Comparison of ENCODE assay signal across 27 cellular contexts in the genomic region with DNA sequence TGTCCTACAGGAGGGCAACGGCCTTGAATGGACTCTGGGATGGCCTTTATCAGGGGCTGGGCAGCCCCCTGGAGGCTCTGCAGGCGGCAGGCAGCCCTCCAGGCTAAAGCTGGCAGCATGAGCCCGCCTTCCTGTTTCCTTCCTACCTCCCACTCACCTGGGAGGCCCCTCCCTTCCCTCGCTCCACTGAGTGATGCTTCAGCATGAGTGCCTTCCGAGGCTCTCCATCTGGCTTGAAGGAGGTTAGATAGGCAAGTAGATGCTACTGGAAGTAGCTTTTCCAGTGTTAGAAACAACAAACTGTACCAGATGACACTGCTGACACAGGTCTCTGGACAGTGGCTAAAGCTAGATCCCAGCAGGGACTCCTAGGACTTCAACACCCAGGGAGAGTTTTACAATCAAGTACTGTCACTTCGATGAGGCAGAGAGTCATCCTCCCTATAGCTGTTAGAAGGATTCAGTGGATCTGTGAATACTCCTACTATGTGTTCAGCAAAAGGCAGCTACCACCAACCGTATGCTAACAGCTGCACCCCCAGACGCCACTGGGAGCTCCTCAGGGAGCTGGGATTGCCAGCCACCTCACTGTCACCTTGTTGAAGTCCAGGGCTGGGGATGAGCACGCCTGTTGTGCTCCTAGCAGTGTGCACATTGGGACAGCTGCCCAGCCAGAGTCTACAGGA. TPM values are rescaled to one million over a fixed set of nuclear protein-coding genes. Genes with fewer than 3 reads are reported as not detected.
A peak's percentile ranks its signal among the peaks of the same experiment; 100 is the strongest.
DNase-seq lines count a peak whose midpoint lies in the region; ATAC-seq, FAIRE-seq and TF ChIP-seq lines count a peak whose summit lies in the region.
"Had no signal": no experiment of that assay in that cellular context is flagged by ENCODE, and none has a peak within 500 bp of the region (broad histone marks: within the 10 kb centered on the region; RNA-seq: fewer than 3 reads in every experiment).

No MANE protein-coding gene starts in this region.

- H3K9me3 Mint-ChIP-seq in activated naive CD4-positive, alpha-beta T cell treated with anti-CD3 and anti-CD28 coated beads, Interleukin-2, amount 10 ng/mL, durations not matched to agents 7 days and 5 days: no peaks in the 10 kb centered on the region
- H3K9me3 Mint-ChIP-seq in activated naive CD4-positive, alpha-beta T cell treated with anti-CD3 and anti-CD28 coated beads for 36 hours: no peaks in the 10 kb centered on the region
- H3K9me3 Mint-ChIP-seq in IgD-negative memory B cell: no peaks in the 10 kb centered on the region
- H3K9me3 Mint-ChIP-seq: CD4-positive, alpha-beta memory T cell; HFFc6 had no signal

- peaks cover 1% of the 10 kb centered on the region for H3K36me3 ChIP-seq in bronchial epithelial cell (ENCODE audit: control insufficient read depth, insufficient read depth, low read length)
- H3K36me3 ChIP-seq: colonic mucosa, thoracic aorta had no signal

- CTCF ChIA-PET in activated naive CD4-positive, alpha-beta T cell treated with anti-CD3 and anti-CD28 coated beads, Interleukin-2, amount 10 ng/mL, durations not matched to agents 7 days and 5 days (lab: Charles Lee): interaction anchor here (1.1 to 1.2 kb wide), 2 partner anchors 154 to 447 kb away, joined by 3 read pairs; no protein-coding TSS in a partner anchor
- CTCF ChIA-PET in activated naive CD4-positive, alpha-beta T cell treated with anti-CD3 and anti-CD28 coated beads for 36 hours (lab: Charles Lee): interaction anchor here (1.0 kb wide), 1 partner anchor 73 kb away, joined by 4 read pairs; no protein-coding TSS in a partner anchor

- H3K27me3 ChIP-seq in bronchial epithelial cell (ENCODE audit: control insufficient read depth, insufficient read depth, low read length): no peaks in the 10 kb centered on the region
- H3K27me3 ChIP-seq: colonic mucosa, heart left ventricle had no signal

- H3K27ac Mint-ChIP-seq in activated naive CD4-positive, alpha-beta T cell treated with anti-CD3 and anti-CD28 coated beads, Interleukin-2, amount 10 ng/mL, durations not matched to agents 7 days and 5 days: peak overlapping the region; percentile 52
- no peak overlapping the region for H3K27ac Mint-ChIP-seq in activated naive CD4-positive, alpha-beta T cell treated with anti-CD3 and anti-CD28 coated beads for 36 hours
- peak overlapping the region in 2 of 3 donors; percentile 39 to 61 for H3K27ac Mint-ChIP-seq in IgD-negative memory B cell
- H3K27ac Mint-ChIP-seq: HFFc6 had no signal

- no peak overlapping the region for H3K4me3 Mint-ChIP-seq in activated naive CD4-positive, alpha-beta T cell treated with anti-CD3 and anti-CD28 coated beads, Interleukin-2, amount 10 ng/mL, durations not matched to agents 7 days and 5 days
- H3K4me3 Mint-ChIP-seq in activated naive CD4-positive, alpha-beta T cell treated with anti-CD3 and anti-CD28 coated beads for 36 hours: no peak overlapping the region
- peak overlapping the region in 2 of 4 donors; percentile 41 to 56 for H3K4me3 Mint-ChIP-seq in IgD-negative memory B cell
- H3K4me3 Mint-ChIP-seq: HFFc6 had no signal

- TF ChIP-seq CTCF in bronchial epithelial cell (IDR thresholded peaks at IDR 0.05; ENCODE audit: insufficient read depth, low read length, severe bottlenecking): no peak

- intact Hi-C loops in activated naive CD4-positive, alpha-beta T cell treated with anti-CD3 and anti-CD28 coated beads for 36 hours (cut with micrococcal nuclease): no loop called here

- H3K4me1 Mint-ChIP-seq in activated naive CD4-positive, alpha-beta T cell treated with anti-CD3 and anti-CD28 coated beads, Interleukin-2, amount 10 ng/mL, durations not matched to agents 7 days and 5 days: peaks cover 22% of the 10 kb centered on the region
- peaks cover 21% of the 10 kb centered on the region for H3K4me1 Mint-ChIP-seq in activated naive CD4-positive, alpha-beta T cell treated with anti-CD3 and anti-CD28 coated beads for 36 hours (ENCODE audit: low read depth)
- H3K4me1 Mint-ChIP-seq in IgD-negative memory B cell: peaks cover 6 to 14% (median 14%) of the 10 kb centered on the region in 3 donors

- ATAC-seq in HG02588 (IDR thresholded peaks at IDR 0.05; ENCODE audit: unreplicated experiment): no peak
- ATAC-seq: activated CD4-positive, CD25-positive, alpha-beta regulatory T cell treated with anti-CD3 and anti-CD28 coated beads, Interleukin-2, amount 50 U/mL, for 24 hours; heart left ventricle; psoas muscle had no signal

- no peak overlapping the region for H3K4me3 ChIP-seq in bronchial epithelial cell (ENCODE audit: low read depth, low read length)
- H3K4me3 ChIP-seq: colonic mucosa, heart left ventricle, psoas muscle, thoracic aorta had no signal

- FAIRE-seq in bronchial epithelial cell (lab: Jason Lieb, UNC): no peak

- no peaks in the 10 kb centered on the region for H3K36me3 Mint-ChIP-seq in activated naive CD4-positive, alpha-beta T cell treated with anti-CD3 and anti-CD28 coated beads, Interleukin-2, amount 10 ng/mL, durations not matched to agents 7 days and 5 days
- no peaks in the 10 kb centered on the region for H3K36me3 Mint-ChIP-seq in activated naive CD4-positive, alpha-beta T cell treated with anti-CD3 and anti-CD28 coated beads for 36 hours (ENCODE audit: low read depth)
- H3K36me3 Mint-ChIP-seq in IgD-negative memory B cell: no peaks in the 10 kb centered on the region

- H3K27me3 Mint-ChIP-seq in activated naive CD4-positive, alpha-beta T cell treated with anti-CD3 and anti-CD28 coated beads, Interleukin-2, amount 10 ng/mL, durations not matched to agents 7 days and 5 days: peaks cover 32% of the 10 kb centered on the region
- H3K27me3 Mint-ChIP-seq in activated naive CD4-positive, alpha-beta T cell treated with anti-CD3 and anti-CD28 coated beads for 36 hours (ENCODE audit: low read depth): no peaks in the 10 kb centered on the region
- H3K27me3 Mint-ChIP-seq in IgD-negative memory B cell: peaks cover 2% of the 10 kb centered on the region
- H3K27me3 Mint-ChIP-seq: CD4-positive, alpha-beta memory T cell had no signal

- DNase-seq in activated naive CD4-positive, alpha-beta T cell treated with anti-CD3 and anti-CD28 coated beads, Interleukin-2, amount 10 ng/mL, durations not matched to agents 7 days and 5 days: no peak
- no peak for DNase-seq in activated naive CD4-positive, alpha-beta T cell treated with anti-CD3 and anti-CD28 coated beads for 36 hours
- DNase-seq in bronchial epithelial cell (ENCODE audit: low read depth) (peak; percentile 5), COLO668 (lab: John Stamatoyannopoulos, UW; ENCODE audit: unreplicated experiment) (no peak)
- peak; percentile 11 for DNase-seq in stimulated activated naive CD4-positive, alpha-beta T cell treated with Interleukin-2 at 50 U/mL for 16 hours (lab: John Stamatoyannopoulos, UW)
- DNase-seq: activated CD8-positive, alpha-beta memory T cell treated with anti-CD3 and anti-CD28 coated beads, Interleukin-2, amount 50 U/mL, for 4 hours; activated gamma-delta T cell; amniotic stem cell; CD4-positive, alpha-beta memory T cell; colonic mucosa; DMS153; effector memory CD4-positive, alpha-beta T cell; erythroblast; heart left ventricle; HFFc6; IMR-90; NCI-H1105 treated with DMSO at 0.1 percent for 48 hours; NCI-H524; psoas muscle; SIG-M5; SW 1271 had no signal

RNA-seq across cellular contexts. Expression of gene SLC25A1, which starts 4.1 kb away (rescaled TPM):
- total RNA-seq in activated naive CD4-positive, alpha-beta T cell treated with anti-CD3 and anti-CD28 coated beads for 36 hours: 10 to 100 TPM; 54.0 to 58.4 TPM
- polyA plus RNA-seq in IgD-negative memory B cell: 113 TPM
- total RNA-seq in bronchial epithelial cell: 62.3 and 71.6 TPM in 2 replicates

RNA-seq across cellular contexts. Expression of gene GSC2, which starts 32.5 kb away (rescaled TPM):
- not detected for total RNA-seq in activated naive CD4-positive, alpha-beta T cell treated with anti-CD3 and anti-CD28 coated beads for 36 hours
- not detected for polyA plus RNA-seq in IgD-negative memory B cell
- total RNA-seq in bronchial epithelial cell: not detected in 2 replicates
- total RNA-seq: CD4-positive, alpha-beta memory T cell; colonic mucosa; fibroblast of villous mesenchyme; heart left ventricle; HFFc6; IMR-90; lung microvascular endothelial cell; psoas muscle; thoracic aorta had no signal
- polyA plus RNA-seq: CD4-positive, alpha-beta memory T cell; heart left ventricle; IMR-90; psoas muscle had no signal

RNA-seq across cellular contexts. Expression of gene ESS2, which starts 38.2 kb away (rescaled TPM):
- total RNA-seq in activated naive CD4-positive, alpha-beta T cell treated with anti-CD3 and anti-CD28 coated beads for 36 hours: 10 to 100 TPM in 1 of 2 experiments, 1 to 10 TPM in 1; 9.9 to 11.0 TPM
- 12.5 TPM for polyA plus RNA-seq in IgD-negative memory B cell
- total RNA-seq in bronchial epithelial cell: 6.9 and 12.9 TPM in 2 replicates

RNA-seq across cellular contexts. Expression of gene TSSK2, which starts 51.5 kb away (rescaled TPM):
- not detected for total RNA-seq in activated naive CD4-positive, alpha-beta T cell treated with anti-CD3 and anti-CD28 coated beads for 36 hours
- not detected for polyA plus RNA-seq in IgD-negative memory B cell
- not detected in 2 replicates for total RNA-seq in bronchial epithelial cell
- total RNA-seq: CD4-positive, alpha-beta memory T cell; colonic mucosa; fibroblast of villous mesenchyme; HFFc6; IMR-90; lung microvascular endothelial cell; thoracic aorta had no signal
- polyA plus RNA-seq: CD4-positive, alpha-beta memory T cell; IMR-90 had no signal

Comparison
In these comparisons a context has a peak if more than half of its experiments do, and no peak if none do; other contexts are left out.
1. DNase-seq: peak in bronchial epithelial cell (single experiment) and stimulated activated naive CD4-positive, alpha-beta T cell treated with Interleukin-2 at 50 U/mL for 16 hours (single experiment); none in activated naive CD4-positive, alpha-beta T cell treated with anti-CD3 and anti-CD28 coated beads, Interleukin-2, amount 10 ng/mL, durations not matched to agents 7 days and 5 days (single experiment), activated naive CD4-positive, alpha-beta T cell treated with anti-CD3 and anti-CD28 coated beads for 36 hours (single experiment) and COLO668 (single experiment).